9 cellular contexts compared by ENCODE assay signal in the genomic region with DNA sequence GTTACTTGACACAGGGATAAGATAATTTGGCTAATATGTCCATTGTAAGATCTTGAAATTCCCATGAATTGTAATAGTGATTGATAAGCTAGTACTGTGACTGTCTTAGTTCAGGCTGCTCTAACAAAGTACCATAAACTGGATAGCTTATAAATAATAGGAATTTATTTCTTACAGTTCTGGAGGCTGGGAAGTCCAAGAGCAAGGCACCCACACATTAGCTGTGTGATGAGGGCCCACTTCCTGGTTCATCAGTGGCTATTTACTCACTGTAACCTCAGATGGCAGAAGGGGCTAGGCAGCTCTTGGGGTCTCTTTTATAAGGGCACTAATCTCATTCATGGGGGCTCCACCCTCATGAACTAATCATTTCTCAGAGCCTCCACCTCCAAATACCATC. TPM values are rescaled to one million over a fixed set of nuclear protein-coding genes. Genes with fewer than 3 reads are reported as not detected.
"Had no signal": no experiment of that assay in that cellular context is flagged by ENCODE, and none has a peak within 500 bp of the region (broad histone marks: within the 10 kb centered on the region; RNA-seq: fewer than 3 reads in every experiment).

No MANE protein-coding gene starts in this region.

- H3K4me3 ChIP-seq: GM12878 had no signal

- ATAC-seq: GM12878 had no signal

- FAIRE-seq: G401.6, GM12878, GM12891, GM12892, GM18507, GM19239 had no signal

- DNase-seq: GDM1, GF-D8 had no signal

RNA-seq across cellular contexts. Expression of a gene that starts 28.5 kb away (rescaled TPM):
- total RNA-seq: G401 had no signal
